8 cellular contexts compared by ENCODE assay signal in genomic region chr19:38559428-38560401, GRCh38. TPM values are rescaled to one million over a fixed set of nuclear protein-coding genes. Genes with fewer than 3 reads are reported as not detected.
DNase-seq lines count a peak whose midpoint lies in the region; ATAC-seq lines count a peak whose summit lies in the region.

No MANE protein-coding gene starts in this region.

- DNase-seq in T-helper 17 cell (no peak), kidney glomerular epithelial cell (lab: John Stamatoyannopoulos, UW) (peak; percentile 1), NCI-H146 (lab: John Stamatoyannopoulos, UW) (no peak), hypothalamus (lab: John Stamatoyannopoulos, UW) (no peak), NCI-H2171 (lab: John Stamatoyannopoulos, UW) (no peak), substantia nigra (lab: John Stamatoyannopoulos, UW) (no peak)

- no peaks in the 10 kb centered on the region for H3K36me3 Mint-ChIP-seq in T-helper 17 cell (ENCODE audit: low read depth)

- H3K27ac ChIP-seq in substantia nigra (ENCODE audit: low read depth, low read length, poor library complexity, severe bottlenecking): no peak overlapping the region

- H3K27ac Mint-ChIP-seq in T-helper 17 cell: peak overlapping the region; percentile 53

- H3K9me3 ChIP-seq in T-helper 17 cell (ENCODE audit: control insufficient read depth, low read length, poor library complexity, severe bottlenecking): no peaks in the 10 kb centered on the region

- peak overlapping the region; percentile 57 for H3K4me3 Mint-ChIP-seq in T-helper 17 cell

- peaks cover 35% of the 10 kb centered on the region for H3K4me1 Mint-ChIP-seq in T-helper 17 cell

- H3K27me3 Mint-ChIP-seq in T-helper 17 cell: no peaks in the 10 kb centered on the region

- ATAC-seq in GM18907 (IDR thresholded peaks at IDR 0.05; ENCODE audit: unreplicated experiment) (peak; percentile 76), HG02759 (IDR thresholded peaks at IDR 0.05; ENCODE audit: unreplicated experiment) (peak; percentile 73), T-helper 17 cell (peak; percentile 79)

RNA-seq across cellular contexts. Expression of gene MAP4K1, which starts 58.0 kb away (rescaled TPM):
- total RNA-seq in T-helper 17 cell: 100 to 1,000 TPM; 298 to 351 TPM

RNA-seq across cellular contexts. Expression of gene EIF3K, which starts 59.3 kb away (rescaled TPM):
- 100 to 1,000 TPM; 282 to 320 TPM for total RNA-seq in T-helper 17 cell
